In the genomic region with DNA sequence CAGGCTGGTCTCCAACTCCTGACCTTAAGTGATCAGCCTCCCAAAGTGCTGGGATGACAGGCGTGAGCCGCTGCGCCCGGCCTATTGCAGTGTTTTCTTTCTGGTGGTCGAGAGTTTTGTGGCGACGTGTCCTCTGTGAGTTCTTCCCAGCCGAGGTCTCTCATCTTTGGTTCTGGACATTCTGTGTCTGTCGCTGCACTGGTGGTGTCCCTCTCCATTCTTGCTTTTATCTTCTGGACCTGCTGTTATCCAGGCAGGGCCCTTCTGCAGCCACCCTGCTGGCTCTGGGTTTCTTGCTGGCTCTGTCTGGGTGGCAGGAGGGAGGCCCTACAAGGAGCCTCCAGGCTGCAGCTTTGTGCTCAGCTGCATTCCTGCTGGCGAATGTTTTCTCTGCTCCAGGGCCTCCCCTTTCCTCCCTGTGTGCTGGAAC, we compare ENCODE assay signal across 11 cellular contexts. TPM values are rescaled to one million over a fixed set of nuclear protein-coding genes. Genes with fewer than 3 reads are reported as not detected.
DNase-seq lines count a peak whose midpoint lies in the region; ATAC-seq and TF ChIP-seq lines count a peak whose summit lies in the region.
"Had no signal": no experiment of that assay in that cellular context is flagged by ENCODE, and none has a peak within 500 bp of the region (broad histone marks: within the 10 kb centered on the region; RNA-seq: fewer than 3 reads in every experiment).

No MANE protein-coding gene starts in this region.

- H3K4me3 Mint-ChIP-seq in activated CD4-positive, alpha-beta memory T cell treated with anti-CD3 and anti-CD28 coated beads for 36 hours, result peak overlapping the region; percentile 71

- peak overlapping the region; percentile 93 for H3K27ac Mint-ChIP-seq in activated CD4-positive, alpha-beta memory T cell treated with anti-CD3 and anti-CD28 coated beads for 36 hours

- DNase-seq in cardiac septum (ENCODE audit: low spot score) (peak; percentile 54), left ventricle myocardium superior (no peak), germinal center (ENCODE audit: low spot score) (peak; percentile 1), vagina (ENCODE audit: extremely low spot score in 2 of 2) (peak in 1 of 2 donors; percentile 29), DMS 273 treated with DMSO at 0.1 percent for 48 hours (lab: John Stamatoyannopoulos, UW) (no peak)
- DNase-seq in activated CD4-positive, alpha-beta memory T cell treated with anti-CD3 and anti-CD28 coated beads for 36 hours, result no peak
- DNase-seq in stimulated activated CD4-positive, alpha-beta T cell treated with anti-CD3 and anti-CD28 coated beads, Interleukin-2, amount 100 ng/mL, for 48 hours, result no peak
- DNase-seq: kidney, NCI-H748 treated with DMSO at 0.1 percent for 48 hours had no signal

- no peaks in the 10 kb centered on the region for H3K9me3 ChIP-seq in vagina
- H3K9me3 ChIP-seq: adrenal gland had no signal

- TF ChIP-seq POLR2A in vagina (IDR thresholded peaks at IDR 0.05), result no peak

- no peaks in the 10 kb centered on the region for H3K36me3 ChIP-seq in vagina
- H3K36me3 ChIP-seq: adrenal gland had no signal

- H3K4me1 Mint-ChIP-seq in activated CD4-positive, alpha-beta memory T cell treated with anti-CD3 and anti-CD28 coated beads for 36 hours (ENCODE audit: low read depth), result peaks cover 25% of the 10 kb centered on the region

- H3K27me3 Mint-ChIP-seq in activated CD4-positive, alpha-beta memory T cell treated with anti-CD3 and anti-CD28 coated beads for 36 hours, result no peaks in the 10 kb centered on the region

- POLR2A ChIA-PET in activated CD4-positive, alpha-beta memory T cell treated with anti-CD3 and anti-CD28 coated beads for 36 hours (lab: Charles Lee), result interaction anchor here (0.6 to 1.9 kb wide), 2 partner anchors 15 to 53 kb away, joined by 3 to 14 read pairs; no protein-coding TSS in a partner anchor

- CTCF ChIA-PET in activated CD4-positive, alpha-beta memory T cell treated with anti-CD3 and anti-CD28 coated beads for 36 hours (lab: Charles Lee), result no interaction called here

- no peak for TF ChIP-seq CTCF in vagina (IDR thresholded peaks at IDR 0.05)

- H3K27me3 ChIP-seq in vagina, result no peaks in the 10 kb centered on the region
- H3K27me3 ChIP-seq: adrenal gland had no signal

- intact Hi-C loops in cardiac septum (cut with DNase I), result no loop called here
- intact Hi-C loops in left ventricle myocardium superior (cut with micrococcal nuclease), result no loop called here
- intact Hi-C loops in activated CD4-positive, alpha-beta memory T cell treated with anti-CD3 and anti-CD28 coated beads for 36 hours (cut with micrococcal nuclease), result no loop called here
- intact Hi-C loops in vagina (cut with DNase I), result no loop called here

- ATAC-seq in left ventricle myocardium superior (no peak), HG03039 (IDR thresholded peaks at IDR 0.05; ENCODE audit: unreplicated experiment) (no peak)

- peaks cover 47% of the 10 kb centered on the region for H3K4me1 ChIP-seq in vagina
- H3K4me1 ChIP-seq: adrenal gland had no signal

- no peak overlapping the region for H3K4me3 ChIP-seq in vagina
- H3K4me3 ChIP-seq: adrenal gland had no signal

- H3K9me3 Mint-ChIP-seq in activated CD4-positive, alpha-beta memory T cell treated with anti-CD3 and anti-CD28 coated beads for 36 hours, result no peaks in the 10 kb centered on the region

- H3K36me3 Mint-ChIP-seq in activated CD4-positive, alpha-beta memory T cell treated with anti-CD3 and anti-CD28 coated beads for 36 hours, result peaks cover 6% of the 10 kb centered on the region

- H3K27ac ChIP-seq in vagina, result peak overlapping the region; percentile 90
- H3K27ac ChIP-seq: adrenal gland had no signal

RNA-seq across cellular contexts. Expression of a gene that starts 49.1 kb away (rescaled TPM):
- total RNA-seq in cardiac septum, result 42.9 TPM
- 49.1 TPM for total RNA-seq in left ventricle myocardium superior
- 10 to 100 TPM; 49.9 to 54.5 TPM for total RNA-seq in activated CD4-positive, alpha-beta memory T cell treated with anti-CD3 and anti-CD28 coated beads for 36 hours
- 67.5 TPM for total RNA-seq in vagina

Comparison
In these comparisons a context has a peak if more than half of its experiments do, and no peak if none do; other contexts are left out.
1. DNase-seq: peak in cardiac septum (single experiment) and germinal center (single experiment); none in left ventricle myocardium superior (single experiment), activated CD4-positive, alpha-beta memory T cell treated with anti-CD3 and anti-CD28 coated beads for 36 hours (single experiment), stimulated activated CD4-positive, alpha-beta T cell treated with anti-CD3 and anti-CD28 coated beads, Interleukin-2, amount 100 ng/mL, for 48 hours (0 of 2) and DMS 273 treated with DMSO at 0.1 percent for 48 hours (single experiment).